24 cellular contexts compared by ENCODE assay signal in genomic region chr18:3712485-3712884, GRCh38.
"Had no signal": no experiment of that assay in that cellular context is flagged by ENCODE, and none has a peak within 500 bp of the region (broad histone marks: within the 10 kb centered on the region; RNA-seq: fewer than 3 reads in every experiment).

No MANE protein-coding gene starts in this region.

- H3K9me3 Mint-ChIP-seq: activated naive CD4-positive, alpha-beta T cell treated with anti-CD3 and anti-CD28 coated beads, Interleukin-2, amount 10 ng/mL, durations not matched to agents 7 days and 5 days; activated naive CD8-positive, alpha-beta T cell treated with anti-CD3 and anti-CD28 coated beads, Interleukin-2, amount 50 U/mL, for 24 hours; central memory CD8-positive, alpha-beta T cell; memory B cell; naive B cell; neural progenitor cell; stimulated activated naive B cell treated with anti-CD40 and anti-IgM and Interleukin-4, amounts not matched to agents 10 μg/mL and 1 μg/mL and 100 μg/mL, for 72 hours had no signal

- H3K36me3 ChIP-seq: ascending aorta, heart left ventricle, neural progenitor cell, sigmoid colon, spleen, tibial artery, uterus had no signal

- H3K4me1 ChIP-seq: sigmoid colon, uterus had no signal

- H3K4me3 ChIP-seq: ascending aorta, coronary artery, heart left ventricle, mucosa of descending colon, neural progenitor cell, sigmoid colon, spleen, tibial artery, uterus had no signal

- H3K27ac ChIP-seq: ascending aorta, coronary artery, heart left ventricle, neural progenitor cell, sigmoid colon, spleen, tibial artery, uterus had no signal

- H3K4me3 Mint-ChIP-seq: activated naive CD4-positive, alpha-beta T cell treated with anti-CD3 and anti-CD28 coated beads, Interleukin-2, amount 10 ng/mL, durations not matched to agents 7 days and 5 days; activated naive CD8-positive, alpha-beta T cell treated with anti-CD3 and anti-CD28 coated beads, Interleukin-2, amount 50 U/mL, for 24 hours; central memory CD8-positive, alpha-beta T cell; memory B cell; naive B cell; neural progenitor cell; stimulated activated naive B cell treated with anti-CD40 and anti-IgM and Interleukin-4, amounts not matched to agents 10 μg/mL and 1 μg/mL and 100 μg/mL, for 72 hours had no signal

- H3K27me3 ChIP-seq: ascending aorta, heart left ventricle, neural progenitor cell, sigmoid colon, tibial artery, uterus had no signal

- DNase-seq: activated CD4-positive, CD25-positive, alpha-beta regulatory T cell treated with anti-CD3 and anti-CD28 coated beads, Interleukin-2, amount 50 U/mL, for 72 hours; activated CD8-positive, alpha-beta memory T cell treated with anti-CD3 and anti-CD28 coated beads for 24 hours; activated CD8-positive, alpha-beta memory T cell treated with anti-CD3 and anti-CD28 coated beads, Interleukin-2, amount 50 U/mL, for 48 hours; activated effector memory CD4-positive, alpha-beta T cell treated with Interleukin-2 at 50 U/mL for 16 hours; activated naive CD4-positive, alpha-beta T cell treated with anti-CD3 and anti-CD28 coated beads, Interleukin-2, amount 10 ng/mL, durations not matched to agents 7 days and 5 days; activated naive CD8-positive, alpha-beta T cell treated with anti-CD3 and anti-CD28 coated beads, Interleukin-2, amount 50 U/mL, for 24 hours; activated T-cell treated with anti-CD3 and anti-CD28 coated beads, Interleukin-2, amount 50 U/mL, for 48 hours; effector CD4-positive, alpha-beta T cell; heart left ventricle; kidney glomerular epithelial cell; naive B cell; sigmoid colon; spleen; stimulated activated naive B cell treated with anti-CD40 and anti-IgM and Interleukin-4, amounts not matched to agents 10 μg/mL and 1 μg/mL and 100 μg/mL, for 72 hours; T-helper 1 cell; T-helper 9 cell; tibial artery; uterus had no signal

- H3K27ac Mint-ChIP-seq: activated naive CD4-positive, alpha-beta T cell treated with anti-CD3 and anti-CD28 coated beads, Interleukin-2, amount 10 ng/mL, durations not matched to agents 7 days and 5 days; activated naive CD8-positive, alpha-beta T cell treated with anti-CD3 and anti-CD28 coated beads, Interleukin-2, amount 50 U/mL, for 24 hours; memory B cell; naive B cell; neural progenitor cell; stimulated activated naive B cell treated with anti-CD40 and anti-IgM and Interleukin-4, amounts not matched to agents 10 μg/mL and 1 μg/mL and 100 μg/mL, for 72 hours had no signal

- H3K36me3 Mint-ChIP-seq: activated naive CD4-positive, alpha-beta T cell treated with anti-CD3 and anti-CD28 coated beads, Interleukin-2, amount 10 ng/mL, durations not matched to agents 7 days and 5 days; memory B cell; naive B cell; stimulated activated naive B cell treated with anti-CD40 and anti-IgM and Interleukin-4, amounts not matched to agents 10 μg/mL and 1 μg/mL and 100 μg/mL, for 72 hours had no signal

- H3K4me1 Mint-ChIP-seq: activated naive CD4-positive, alpha-beta T cell treated with anti-CD3 and anti-CD28 coated beads, Interleukin-2, amount 10 ng/mL, durations not matched to agents 7 days and 5 days; central memory CD8-positive, alpha-beta T cell had no signal

- H3K9me3 ChIP-seq: ascending aorta, heart left ventricle, mucosa of descending colon, sigmoid colon, spleen, tibial artery, uterus had no signal

- ATAC-seq: activated naive CD8-positive, alpha-beta T cell treated with anti-CD3 and anti-CD28 coated beads, Interleukin-2, amount 50 U/mL, for 24 hours; heart left ventricle; mucosa of descending colon had no signal
